ENCODE assay signal across 10 cellular contexts in the genomic region with DNA sequence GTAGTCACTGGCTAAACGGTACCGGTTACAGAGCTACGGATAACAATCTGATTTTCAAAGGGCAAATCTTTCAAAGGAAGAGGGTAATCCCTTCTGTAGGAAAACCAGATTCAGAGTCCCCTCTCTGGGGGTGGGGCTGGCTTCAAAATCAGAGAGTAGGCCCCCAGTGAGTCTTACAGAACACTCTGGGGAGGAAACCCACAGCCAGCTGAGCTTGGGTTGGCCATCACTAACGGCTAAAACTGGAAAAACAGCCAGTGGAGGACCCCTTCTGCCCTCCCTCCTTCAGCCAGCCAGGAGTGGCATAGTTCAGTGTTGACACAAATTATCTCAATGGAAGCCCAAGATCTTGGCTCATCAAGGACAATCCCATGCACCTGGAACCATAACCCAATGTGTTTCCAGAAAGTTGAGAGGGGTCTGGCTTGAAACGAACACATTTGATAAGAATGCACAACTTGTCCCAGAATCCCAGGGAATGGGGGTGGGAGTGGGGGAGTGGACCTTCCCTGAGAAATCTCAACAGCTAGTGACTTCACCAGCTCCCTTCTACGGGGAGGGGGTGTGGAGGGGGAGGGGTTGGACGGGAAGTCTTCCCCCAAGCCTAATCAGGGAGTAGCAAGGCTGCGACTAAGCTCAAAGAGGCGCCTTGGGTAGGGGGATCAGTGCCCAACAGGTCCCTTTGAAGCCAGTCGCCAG. TPM values are rescaled to one million over a fixed set of nuclear protein-coding genes. Genes with fewer than 3 reads are reported as not detected.
DNase-seq lines count a peak whose midpoint lies in the region; ATAC-seq and TF ChIP-seq lines count a peak whose summit lies in the region.
"Had no signal": no experiment of that assay in that cellular context is flagged by ENCODE, and none has a peak within 500 bp of the region (broad histone marks: within the 10 kb centered on the region; RNA-seq: fewer than 3 reads in every experiment).

No MANE protein-coding gene starts in this region.

- H4K5ac ChIP-seq in H9 (ENCODE audit: insufficient read length, low read depth, low read length) = no peak overlapping the region

- H3K27ac ChIP-seq in H9 (ENCODE audit: insufficient read length, low read depth, low read length) (no peak overlapping the region), colonic mucosa (peak overlapping the region; percentile 71), left lung (peak overlapping the region; percentile 68 to 89)

- H3K18ac ChIP-seq in H9 (ENCODE audit: insufficient read length, low read depth, low read length) = no peak overlapping the region

- H4K8ac ChIP-seq in H9 (replicated peaks; ENCODE audit: insufficient read length, low read depth, low read length) = no peak overlapping the region

- H2BK120ac ChIP-seq in H9 (ENCODE audit: low read depth, low read length, poor library complexity, severe bottlenecking) = no peak overlapping the region

- no peak overlapping the region for H3T11ph ChIP-seq in H9 (ENCODE audit: low read length)

- WGBS in H9 (ENCODE audit: extremely low coverage, insufficient read length, low lambda C conversion rate) = no CpG with 5 or more reads among the region's 10 CpGs

- peak; percentile 57 for DNase-seq in H9
- no peak for DNase-seq in colonic mucosa
- no peak for DNase-seq in left lung
- no peak for DNase-seq in stimulated activated effector memory CD8-positive, alpha-beta T cell treated with anti-CD3 and anti-CD28 coated beads, Interleukin-12 subunit alpha, Interleukin-12 subunit beta, amount 100 ng/mL, for 72 hours (ENCODE audit: low spot score in 2 of 2)
- DNase-seq in NCI-H2029 (lab: John Stamatoyannopoulos, UW) = no peak
- DNase-seq in activated CD4-positive, alpha-beta memory T cell treated with anti-CD3 and anti-CD28 coated beads, Interleukin-2, amount 10 ng/mL, durations not matched to agents 7 days and 5 days = no peak
- no peak for DNase-seq in activated CD4-positive, alpha-beta T cell treated with anti-CD3 and anti-CD28 coated beads, Interleukin-2, amount 10 ng/mL, durations not matched to agents 24 days and 14 days
- DNase-seq in stimulated activated naive CD4-positive, alpha-beta T cell (lab: John Stamatoyannopoulos, UW) = no peak
- DNase-seq: activated CD4-positive, CD25-positive, alpha-beta regulatory T cell treated with anti-CD3 and anti-CD28 coated beads, Interleukin-2, amount 50 U/mL, for 72 hours; NCI-H146 had no signal

- H3K27me3 Mint-ChIP-seq in H9 (ENCODE audit: low read depth) = peaks cover 8% of the 10 kb centered on the region
- peaks cover 40% of the 10 kb centered on the region for H3K27me3 Mint-ChIP-seq in activated CD4-positive, alpha-beta memory T cell treated with anti-CD3 and anti-CD28 coated beads, Interleukin-2, amount 10 ng/mL, durations not matched to agents 7 days and 5 days
- H3K27me3 Mint-ChIP-seq in activated CD4-positive, alpha-beta T cell treated with anti-CD3 and anti-CD28 coated beads, Interleukin-2, amount 10 ng/mL, durations not matched to agents 24 days and 14 days = peaks cover 55% of the 10 kb centered on the region

- TF ChIP-seq CTCF in H9 (conservative IDR thresholded peaks at IDR 0.05) (no peak), colonic mucosa (IDR thresholded peaks at IDR 0.05) (no peak), left lung (IDR thresholded peaks at IDR 0.05) (no peak)

- H3K23ac ChIP-seq in H9 (ENCODE audit: insufficient read length, low read depth, low read length) = no peak overlapping the region

- no peaks in the 10 kb centered on the region for H3K9me3 ChIP-seq in H9 (ENCODE audit: control insufficient read depth, low read depth, low read length)
- H3K9me3 ChIP-seq in colonic mucosa = no peaks in the 10 kb centered on the region
- no peaks in the 10 kb centered on the region for H3K9me3 ChIP-seq in left lung

- no peak overlapping the region for H2AK5ac ChIP-seq in H9 (ENCODE audit: insufficient read length, low read length)

- peaks cover 7% of the 10 kb centered on the region for H3K23me2 ChIP-seq in H9 (ENCODE audit: insufficient read length, low read depth, low read length, poor library complexity, severe bottlenecking)

- H4K91ac ChIP-seq in H9 (ENCODE audit: insufficient read length, low read depth, low read length) = no peak overlapping the region

- H3K36me3 Mint-ChIP-seq in H9 (ENCODE audit: insufficient read depth in 1 of 3, low read depth in 3 of 3) = peaks cover 0 to 3% (median 0%) of the 10 kb centered on the region in 3 experiments; a peak in 2 of 7 replicates
- no peaks in the 10 kb centered on the region for H3K36me3 Mint-ChIP-seq in stimulated activated effector memory CD8-positive, alpha-beta T cell treated with anti-CD3 and anti-CD28 coated beads, Interleukin-12 subunit alpha, Interleukin-12 subunit beta, amount 100 ng/mL, for 72 hours
- no peaks in the 10 kb centered on the region for H3K36me3 Mint-ChIP-seq in activated CD4-positive, alpha-beta memory T cell treated with anti-CD3 and anti-CD28 coated beads, Interleukin-2, amount 10 ng/mL, durations not matched to agents 7 days and 5 days (ENCODE audit: low read depth)
- no peaks in the 10 kb centered on the region for H3K36me3 Mint-ChIP-seq in activated CD4-positive, alpha-beta T cell treated with anti-CD3 and anti-CD28 coated beads, Interleukin-2, amount 10 ng/mL, durations not matched to agents 24 days and 14 days (ENCODE audit: low read depth)

- H3K9me3 Mint-ChIP-seq in H9 = no peaks in the 10 kb centered on the region
- no peaks in the 10 kb centered on the region for H3K9me3 Mint-ChIP-seq in stimulated activated effector memory CD8-positive, alpha-beta T cell treated with anti-CD3 and anti-CD28 coated beads, Interleukin-12 subunit alpha, Interleukin-12 subunit beta, amount 100 ng/mL, for 72 hours
- H3K9me3 Mint-ChIP-seq in activated CD4-positive, alpha-beta memory T cell treated with anti-CD3 and anti-CD28 coated beads, Interleukin-2, amount 10 ng/mL, durations not matched to agents 7 days and 5 days = no peaks in the 10 kb centered on the region
- no peaks in the 10 kb centered on the region for H3K9me3 Mint-ChIP-seq in activated CD4-positive, alpha-beta T cell treated with anti-CD3 and anti-CD28 coated beads, Interleukin-2, amount 10 ng/mL, durations not matched to agents 24 days and 14 days

- no peak overlapping the region for H3K9ac ChIP-seq in H9 (ENCODE audit: extremely low read depth, insufficient read length, low read length)
- H3K9ac ChIP-seq in colonic mucosa (ENCODE audit: low read depth in 2 of 2, low read length in 2 of 2) = peak overlapping the region; percentile 33 to 63

- peaks cover 5% of the 10 kb centered on the region for H3K4me1 ChIP-seq in H9 (ENCODE audit: insufficient read depth, low read length)
- H3K4me1 ChIP-seq in colonic mucosa = no peaks in the 10 kb centered on the region
- peaks cover 11 to 23% of the 10 kb centered on the region in 2 donors for H3K4me1 ChIP-seq in left lung

- no peak overlapping the region for H2BK15ac ChIP-seq in H9 (ENCODE audit: low read depth, low read length)

- CTCF ChIA-PET in activated CD4-positive, alpha-beta memory T cell treated with anti-CD3 and anti-CD28 coated beads, Interleukin-2, amount 10 ng/mL, durations not matched to agents 7 days and 5 days (lab: Charles Lee) = no interaction called here

- peak overlapping the region in 1 of 3 experiments; percentile 77; a peak in 2 of 7 replicates for H3K27ac Mint-ChIP-seq in H9
- H3K27ac Mint-ChIP-seq in stimulated activated effector memory CD8-positive, alpha-beta T cell treated with anti-CD3 and anti-CD28 coated beads, Interleukin-12 subunit alpha, Interleukin-12 subunit beta, amount 100 ng/mL, for 72 hours = no peak overlapping the region
- no peak overlapping the region for H3K27ac Mint-ChIP-seq in activated CD4-positive, alpha-beta memory T cell treated with anti-CD3 and anti-CD28 coated beads, Interleukin-2, amount 10 ng/mL, durations not matched to agents 7 days and 5 days
- H3K27ac Mint-ChIP-seq in activated CD4-positive, alpha-beta T cell treated with anti-CD3 and anti-CD28 coated beads, Interleukin-2, amount 10 ng/mL, durations not matched to agents 24 days and 14 days = no peak overlapping the region

- H2BK20ac ChIP-seq in H9 (ENCODE audit: low read depth, low read length, poor library complexity, severe bottlenecking) = no peak overlapping the region

- H3K4ac ChIP-seq in H9 (ENCODE audit: low read depth, low read length) = no peak overlapping the region

- H3K36me3 ChIP-seq in colonic mucosa (no peaks in the 10 kb centered on the region), left lung (no peaks in the 10 kb centered on the region)

- H3K4me2 ChIP-seq in H9 (ENCODE audit: insufficient read depth, insufficient read length, low read length) = peak overlapping the region; percentile 78

- peaks cover 33 to 34% of the 10 kb centered on the region in 2 experiments for H3K4me1 Mint-ChIP-seq in H9
- peaks cover 12% of the 10 kb centered on the region for H3K4me1 Mint-ChIP-seq in stimulated activated effector memory CD8-positive, alpha-beta T cell treated with anti-CD3 and anti-CD28 coated beads, Interleukin-12 subunit alpha, Interleukin-12 subunit beta, amount 100 ng/mL, for 72 hours
- H3K4me1 Mint-ChIP-seq in activated CD4-positive, alpha-beta memory T cell treated with anti-CD3 and anti-CD28 coated beads, Interleukin-2, amount 10 ng/mL, durations not matched to agents 7 days and 5 days = peaks cover 4% of the 10 kb centered on the region
- peaks cover 3% of the 10 kb centered on the region for H3K4me1 Mint-ChIP-seq in activated CD4-positive, alpha-beta T cell treated with anti-CD3 and anti-CD28 coated beads, Interleukin-2, amount 10 ng/mL, durations not matched to agents 24 days and 14 days

- H4K20me1 ChIP-seq in H9 (ENCODE audit: control insufficient read depth, insufficient read depth, insufficient read length) = no peaks in the 10 kb centered on the region

- peak overlapping the region; percentile 62; the same call in 1 of the 2 replicates for H3K14ac ChIP-seq in H9 (ENCODE audit: insufficient read depth, low read length)

- no peaks in the 10 kb centered on the region for H3K79me1 ChIP-seq in H9 (ENCODE audit: insufficient read depth, low read depth, low read length, poor library complexity, severe bottlenecking)

- peak overlapping the region; percentile 74 to 81 for H3K4me3 Mint-ChIP-seq in H9
- H3K4me3 Mint-ChIP-seq in stimulated activated effector memory CD8-positive, alpha-beta T cell treated with anti-CD3 and anti-CD28 coated beads, Interleukin-12 subunit alpha, Interleukin-12 subunit beta, amount 100 ng/mL, for 72 hours = peak overlapping the region; percentile 42
- H3K4me3 Mint-ChIP-seq in activated CD4-positive, alpha-beta memory T cell treated with anti-CD3 and anti-CD28 coated beads, Interleukin-2, amount 10 ng/mL, durations not matched to agents 7 days and 5 days = no peak overlapping the region
- no peak overlapping the region for H3K4me3 Mint-ChIP-seq in activated CD4-positive, alpha-beta T cell treated with anti-CD3 and anti-CD28 coated beads, Interleukin-2, amount 10 ng/mL, durations not matched to agents 24 days and 14 days

- no peak overlapping the region for H2AFZ ChIP-seq in H9 (ENCODE audit: low read length)

- H3K79me2 ChIP-seq in H9 (ENCODE audit: insufficient read depth, low read length) = no peaks in the 10 kb centered on the region

- H2BK12ac ChIP-seq in H9 (ENCODE audit: insufficient read length, low read depth, low read length) = no peak overlapping the region

- H2BK5ac ChIP-seq in H9 (ENCODE audit: insufficient read length, low read length) = no peak overlapping the region

- no peak overlapping the region for H3K56ac ChIP-seq in H9 (ENCODE audit: insufficient read length, low read depth, low read length)

- no peaks in the 10 kb centered on the region for H3K27me3 ChIP-seq in H9 (ENCODE audit: insufficient read depth, low read length)
- H3K27me3 ChIP-seq in colonic mucosa = peaks cover 7% of the 10 kb centered on the region
- H3K27me3 ChIP-seq in left lung = peaks cover 6 to 44% of the 10 kb centered on the region in 2 donors

- H3K4me3 ChIP-seq in colonic mucosa (peak overlapping the region; percentile 42), left lung (peak overlapping the region; percentile 28 to 37)

- POLR2A ChIA-PET in activated CD4-positive, alpha-beta memory T cell treated with anti-CD3 and anti-CD28 coated beads, Interleukin-2, amount 10 ng/mL, durations not matched to agents 7 days and 5 days (lab: Charles Lee) = interaction anchor here (0.5 kb wide), 1 partner anchor 239 kb away, joined by 4 read pairs; no protein-coding TSS in a partner anchor

- peak; percentile 20 for ATAC-seq in left lung
- ATAC-seq in stimulated activated effector memory CD8-positive, alpha-beta T cell treated with anti-CD3 and anti-CD28 coated beads, Interleukin-12 subunit alpha, Interleukin-12 subunit beta, amount 100 ng/mL, for 72 hours = no peak

- intact Hi-C loops in colonic mucosa (cut with DNase I) (no loop called here), left lung (cut with DNase I) (no loop called here)
- intact Hi-C loops in activated CD4-positive, alpha-beta T cell treated with anti-CD3 and anti-CD28 coated beads, Interleukin-2, amount 10 ng/mL, durations not matched to agents 24 days and 14 days (cut with micrococcal nuclease) = no loop called here

RNA-seq across cellular contexts. Expression of a gene that starts 1.0 kb away (rescaled TPM):
- 7.5 and 7.7 TPM in 2 replicates for total RNA-seq in H9 (2021)
- total RNA-seq in colonic mucosa = 1 to 10 TPM; 3.1 to 6.7 TPM
- 10 to 100 TPM; 23.8 to 24.3 TPM for total RNA-seq in left lung
- total RNA-seq in activated CD4-positive, alpha-beta memory T cell treated with anti-CD3 and anti-CD28 coated beads, Interleukin-2, amount 10 ng/mL, durations not matched to agents 7 days and 5 days = not detected
- not detected in 2 replicates for total RNA-seq in activated CD4-positive, alpha-beta T cell treated with anti-CD3 and anti-CD28 coated beads, Interleukin-2, amount 10 ng/mL, durations not matched to agents 24 days and 14 days

RNA-seq across cellular contexts. Expression of a gene that starts 9.8 kb away (rescaled TPM):
- total RNA-seq in H9 (2021) = not detected in 2 replicates
- total RNA-seq in colonic mucosa = not detected
- total RNA-seq in left lung = under 1 TPM in 1 of 2 donors, not detected in 1; 0.18 TPM
- not detected for total RNA-seq in activated CD4-positive, alpha-beta memory T cell treated with anti-CD3 and anti-CD28 coated beads, Interleukin-2, amount 10 ng/mL, durations not matched to agents 7 days and 5 days
- not detected in 2 replicates for total RNA-seq in activated CD4-positive, alpha-beta T cell treated with anti-CD3 and anti-CD28 coated beads, Interleukin-2, amount 10 ng/mL, durations not matched to agents 24 days and 14 days

RNA-seq across cellular contexts. Expression of a gene that starts 21.6 kb away (rescaled TPM):
- total RNA-seq in H9 (2021) = not detected in 2 replicates
- 100 to 1,000 TPM in 1 of 2 donors, 10 to 100 TPM in 1; 73.1 to 102 TPM for total RNA-seq in colonic mucosa
- total RNA-seq in left lung = 1 to 10 TPM in 1 of 2 donors, under 1 TPM in 1; 0.39 to 2.7 TPM
- total RNA-seq in activated CD4-positive, alpha-beta memory T cell treated with anti-CD3 and anti-CD28 coated beads, Interleukin-2, amount 10 ng/mL, durations not matched to agents 7 days and 5 days = not detected
- total RNA-seq in activated CD4-positive, alpha-beta T cell treated with anti-CD3 and anti-CD28 coated beads, Interleukin-2, amount 10 ng/mL, durations not matched to agents 24 days and 14 days = not detected in 2 replicates

RNA-seq across cellular contexts. Expression of a gene that starts 37.3 kb away (rescaled TPM):
- total RNA-seq in H9 (2021) = 13.2 and 16.0 TPM in 2 replicates
- 10 to 100 TPM; 22.1 to 25.9 TPM for total RNA-seq in colonic mucosa
- total RNA-seq in left lung = 10 to 100 TPM; 12.7 to 14.5 TPM
- 10 to 100 TPM; 13.3 to 15.5 TPM for total RNA-seq in activated CD4-positive, alpha-beta memory T cell treated with anti-CD3 and anti-CD28 coated beads, Interleukin-2, amount 10 ng/mL, durations not matched to agents 7 days and 5 days
- 19.4 and 21.6 TPM in 2 replicates for total RNA-seq in activated CD4-positive, alpha-beta T cell treated with anti-CD3 and anti-CD28 coated beads, Interleukin-2, amount 10 ng/mL, durations not matched to agents 24 days and 14 days

RNA-seq across cellular contexts. Expression of a gene that starts 48.2 kb away (rescaled TPM):
- 2.6 and 3.0 TPM in 2 replicates for total RNA-seq in H9 (2021)
- total RNA-seq in colonic mucosa = 1 to 10 TPM; 1.2 to 3.7 TPM
- total RNA-seq in left lung = 1 to 10 TPM; 2.7 to 3.8 TPM
- 1 to 10 TPM; 3.0 to 3.3 TPM for total RNA-seq in activated CD4-positive, alpha-beta memory T cell treated with anti-CD3 and anti-CD28 coated beads, Interleukin-2, amount 10 ng/mL, durations not matched to agents 7 days and 5 days
- 6.3 and 6.6 TPM in 2 replicates for total RNA-seq in activated CD4-positive, alpha-beta T cell treated with anti-CD3 and anti-CD28 coated beads, Interleukin-2, amount 10 ng/mL, durations not matched to agents 24 days and 14 days

Comparison
In these comparisons a context has a peak if more than half of its experiments do, and no peak if none do; other contexts are left out.
1. H3K4me3 Mint-ChIP-seq: peak in H9 (2 of 2) and stimulated activated effector memory CD8-positive, alpha-beta T cell treated with anti-CD3 and anti-CD28 coated beads, Interleukin-12 subunit alpha, Interleukin-12 subunit beta, amount 100 ng/mL, for 72 hours (single experiment); none in activated CD4-positive, alpha-beta memory T cell treated with anti-CD3 and anti-CD28 coated beads, Interleukin-2, amount 10 ng/mL, durations not matched to agents 7 days and 5 days (single experiment) and activated CD4-positive, alpha-beta T cell treated with anti-CD3 and anti-CD28 coated beads, Interleukin-2, amount 10 ng/mL, durations not matched to agents 24 days and 14 days (single experiment).
2. RNA of a gene that starts 21.6 kb away (total RNA-seq): 73.1 to 102 TPM in colonic mucosa; 0.39 to 2.7 TPM in left lung, not detected in H9, not detected in activated CD4-positive, alpha-beta memory T cell treated with anti-CD3 and anti-CD28 coated beads, Interleukin-2, amount 10 ng/mL, durations not matched to agents 7 days and 5 days and not detected in activated CD4-positive, alpha-beta T cell treated with anti-CD3 and anti-CD28 coated beads, Interleukin-2, amount 10 ng/mL, durations not matched to agents 24 days and 14 days; every median in the first group is over 10 times any median in the second.